29 cellular contexts compared by ENCODE assay signal in the genomic region with DNA sequence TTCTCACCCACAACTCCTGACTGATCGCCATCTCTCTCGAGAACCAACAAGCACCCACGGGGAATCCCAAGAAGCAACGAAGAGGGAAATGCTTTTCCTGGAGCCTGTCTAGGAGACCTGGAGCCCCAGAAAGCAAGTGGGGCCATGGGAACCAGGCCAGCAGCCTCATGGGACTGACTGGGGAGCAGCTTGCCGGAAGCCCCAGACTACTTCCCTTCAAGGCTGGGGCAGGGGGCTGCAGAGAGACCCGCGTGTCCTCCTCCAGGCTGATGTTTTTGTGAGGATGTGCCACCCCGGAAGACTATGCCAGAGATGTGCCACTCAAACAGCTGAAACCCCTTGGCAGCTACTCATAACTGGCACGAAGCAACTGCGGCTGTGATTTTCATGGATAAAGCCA.
DNase-seq lines count a peak whose midpoint lies in the region; ATAC-seq and TF ChIP-seq lines count a peak whose summit lies in the region.
"Had no signal": no experiment of that assay in that cellular context is flagged by ENCODE, and none has a peak within 500 bp of the region (broad histone marks: within the 10 kb centered on the region; RNA-seq: fewer than 3 reads in every experiment).

No MANE protein-coding gene starts in this region.

- no peaks in the 10 kb centered on the region for H3K9me3 Mint-ChIP-seq in activated naive CD8-positive, alpha-beta T cell treated with anti-CD3 and anti-CD28 coated beads, Interleukin-2, amount 50 U/mL, for 24 hours
- H3K9me3 Mint-ChIP-seq: activated naive CD4-positive, alpha-beta T cell treated with anti-CD3 and anti-CD28 coated beads, Interleukin-2, amount 50 U/mL, for 72 hours; H9; neural crest cell; stimulated activated naive B cell treated with anti-CD40 and anti-IgM and Interleukin-4, amounts not matched to agents 10 μg/mL and 1 μg/mL and 100 μg/mL, for 72 hours; WTC11 had no signal

- H3K27ac Mint-ChIP-seq in activated naive CD8-positive, alpha-beta T cell treated with anti-CD3 and anti-CD28 coated beads, Interleukin-2, amount 50 U/mL, for 24 hours = peak overlapping the region; percentile 53
- H3K27ac Mint-ChIP-seq: stimulated activated naive B cell treated with anti-CD40 and anti-IgM and Interleukin-4, amounts not matched to agents 10 μg/mL and 1 μg/mL and 100 μg/mL, for 72 hours had no signal

- TF ChIP-seq EP300 in gastroesophageal sphincter (IDR thresholded peaks at IDR 0.05) = no peak

- no peak for TF ChIP-seq CTCF in gastroesophageal sphincter (IDR thresholded peaks at IDR 0.05)

- WGBS in gastroesophageal sphincter (ENCODE audit: low coverage in 1 of 2), 2 donors = 40% methylated on average over 1 of the region's 10 CpGs; no CpG with 5 or more reads in 1 of the 2 donors

- peak; percentile 21 for DNase-seq in EL
- DNase-seq in activated naive CD8-positive, alpha-beta T cell treated with anti-CD3 and anti-CD28 coated beads, Interleukin-2, amount 50 U/mL, for 24 hours = no peak
- DNase-seq in NCI-H1436 treated with DMSO at 0.1 percent for 48 hours (lab: John Stamatoyannopoulos, UW) = no peak
- DNase-seq in NCI-H748 (lab: John Stamatoyannopoulos, UW; ENCODE audit: unreplicated experiment) = no peak
- DNase-seq in activated effector memory CD4-positive, alpha-beta T cell treated with Interleukin-2 at 50 U/mL for 16 hours = no peak
- DNase-seq: ACHN; activated CD4-positive, alpha-beta T cell treated with anti-CD3 and anti-CD28 coated beads, Interleukin-2, amount 50 U/mL, for 48 hours; COR-L47; GF-D8; H9; MM.1S; NCI-H2081 treated with DMSO at 0.1 percent for 48 hours; NCI-H345; NCI-H748 treated with DMSO at 0.1 percent for 48 hours; stimulated activated CD4-positive, alpha-beta T cell treated with anti-CD3 and anti-CD28 coated beads, Interleukin-12 subunit alpha, Interleukin-12 subunit beta, amount 100 ng/mL, for 4 hours; stimulated activated CD4-positive, alpha-beta T cell treated with anti-CD3 and anti-CD28 coated beads, Interleukin-4, amount 100 ng/mL, for 24 hours; stimulated activated naive B cell treated with anti-CD40 and anti-IgM and Interleukin-4, amounts not matched to agents 10 μg/mL and 1 μg/mL and 100 μg/mL, for 72 hours; SW 1271; T1000; thyroid gland had no signal

- H3K36me3 ChIP-seq in gastroesophageal sphincter (peaks cover 0 to 96% of the 10 kb centered on the region in 2 donors), stomach smooth muscle (ENCODE audit: control insufficient read depth in 2 of 2, insufficient read depth in 2 of 2, low read length in 2 of 2) (peaks cover 60 to 63% of the 10 kb centered on the region in 2 donors)

- H3K4me3 ChIP-seq in gastroesophageal sphincter (no peak overlapping the region), stomach smooth muscle (ENCODE audit: low read length in 2 of 2) (no peak overlapping the region)
- H3K4me3 ChIP-seq: BLaER1, lung, thyroid gland had no signal

- ATAC-seq in activated naive CD8-positive, alpha-beta T cell treated with anti-CD3 and anti-CD28 coated beads, Interleukin-2, amount 50 U/mL, for 24 hours = no peak
- ATAC-seq in gastroesophageal sphincter (no peak), GM21390 (IDR thresholded peaks at IDR 0.05; ENCODE audit: unreplicated experiment) (no peak)
- ATAC-seq: stimulated activated naive B cell treated with anti-CD40 and anti-IgM and Interleukin-4, amounts not matched to agents 10 μg/mL and 1 μg/mL and 100 μg/mL, for 72 hours had no signal

- peaks cover 37% of the 10 kb centered on the region for H3K36me3 Mint-ChIP-seq in activated naive CD8-positive, alpha-beta T cell treated with anti-CD3 and anti-CD28 coated beads, Interleukin-2, amount 50 U/mL, for 24 hours (ENCODE audit: low read depth)
- H3K36me3 Mint-ChIP-seq: activated naive CD4-positive, alpha-beta T cell treated with anti-CD3 and anti-CD28 coated beads, Interleukin-2, amount 50 U/mL, for 72 hours; stimulated activated naive B cell treated with anti-CD40 and anti-IgM and Interleukin-4, amounts not matched to agents 10 μg/mL and 1 μg/mL and 100 μg/mL, for 72 hours had no signal

- peak overlapping the region in 3 of 4 donors; percentile 82 to 99 (median 98) for H3K27ac ChIP-seq in gastroesophageal sphincter
- peak overlapping the region; percentile 88 for H3K27ac ChIP-seq in stomach smooth muscle (ENCODE audit: low read length)
- H3K27ac ChIP-seq: BLaER1, KMS-11, thyroid gland had no signal

- H3K27me3 Mint-ChIP-seq in activated naive CD8-positive, alpha-beta T cell treated with anti-CD3 and anti-CD28 coated beads, Interleukin-2, amount 50 U/mL, for 24 hours = no peaks in the 10 kb centered on the region

- H3K9me3 ChIP-seq in gastroesophageal sphincter = no peaks in the 10 kb centered on the region
- no peaks in the 10 kb centered on the region for H3K9me3 ChIP-seq in stomach smooth muscle (ENCODE audit: control insufficient read depth in 2 of 2, low read length in 2 of 2)
- H3K9me3 ChIP-seq: BLaER1, thyroid gland had no signal

- TF ChIP-seq POLR2A in gastroesophageal sphincter (IDR thresholded peaks at IDR 0.05) = no peak

- no peak overlapping the region for H3K4me3 Mint-ChIP-seq in activated naive CD8-positive, alpha-beta T cell treated with anti-CD3 and anti-CD28 coated beads, Interleukin-2, amount 50 U/mL, for 24 hours
- H3K4me3 Mint-ChIP-seq: H9; neural crest cell; stimulated activated naive B cell treated with anti-CD40 and anti-IgM and Interleukin-4, amounts not matched to agents 10 μg/mL and 1 μg/mL and 100 μg/mL, for 72 hours; WTC11 had no signal

- no peaks in the 10 kb centered on the region for H3K27me3 ChIP-seq in gastroesophageal sphincter
- no peaks in the 10 kb centered on the region for H3K27me3 ChIP-seq in stomach smooth muscle (ENCODE audit: control insufficient read depth in 1 of 2, insufficient read depth in 2 of 2, low read length in 2 of 2)
- H3K27me3 ChIP-seq: BLaER1, thyroid gland had no signal

- peaks cover 43% of the 10 kb centered on the region for H3K4me1 Mint-ChIP-seq in activated naive CD8-positive, alpha-beta T cell treated with anti-CD3 and anti-CD28 coated beads, Interleukin-2, amount 50 U/mL, for 24 hours
- H3K4me1 Mint-ChIP-seq: H9, neural crest cell, WTC11 had no signal

- H3K9ac ChIP-seq in stomach smooth muscle (ENCODE audit: low read length in 2 of 2) = no peak overlapping the region
- H3K9ac ChIP-seq: BLaER1, KMS-11 had no signal

- peaks cover 0 to 90% (median 3%) of the 10 kb centered on the region in 3 donors for H3K4me1 ChIP-seq in gastroesophageal sphincter
- peaks cover 65% of the 10 kb centered on the region for H3K4me1 ChIP-seq in stomach smooth muscle (ENCODE audit: control insufficient read depth, insufficient read depth, low read length)
- H3K4me1 ChIP-seq: thyroid gland had no signal
